In genomic region chr22:36236338-36237319, GRCh38 we compare ENCODE assay signal across 12 cellular contexts. TPM values are rescaled to one million over a fixed set of nuclear protein-coding genes. Genes with fewer than 3 reads are reported as not detected.
DNase-seq lines count a peak whose midpoint lies in the region; ATAC-seq, FAIRE-seq and TF ChIP-seq lines count a peak whose summit lies in the region.
"Had no signal": no experiment of that assay in that cellular context is flagged by ENCODE, and none has a peak within 500 bp of the region (broad histone marks: within the 10 kb centered on the region; RNA-seq: fewer than 3 reads in every experiment).

No MANE protein-coding gene starts in this region.

- ATAC-seq in esophagus mucosa: peak; percentile 57

- no peaks in the 10 kb centered on the region for H3K27me3 Mint-ChIP-seq in Calu3 (ENCODE audit: unreplicated experiment)

- peaks cover 30% of the 10 kb centered on the region for H3K4me1 ChIP-seq in rectal smooth muscle tissue (ENCODE audit: control insufficient read depth, insufficient read depth, low read length)

- H3K4me3 Mint-ChIP-seq in Calu3 (ENCODE audit: low read depth, unreplicated experiment): peak overlapping the region; percentile 97

- peak overlapping the region; percentile 80 for H3K4me3 ChIP-seq in rectal smooth muscle tissue (ENCODE audit: low read length)

- BruUV-seq in Calu3 (replicated peaks; lab: Mats Ljungman, UMichigan): no TSS peak

- DNase-seq in Calu3 (no peak), AG08395 (ENCODE audit: low spot score) (no peak), urothelium cell line (ENCODE audit: low spot score) (no peak), NOMO-1 (lab: John Stamatoyannopoulos, UW; ENCODE audit: unreplicated experiment in 2 of 2) (no peak), RPMI8226 (no peak)
- DNase-seq: activated CD4-positive, alpha-beta T cell treated with anti-CD3 and anti-CD28 coated beads, Interleukin-2, amount 50 U/mL, for 4 hours; effector CD8-positive, alpha-beta T cell; kidney glomerular epithelial cell; stimulated activated CD4-positive, alpha-beta T cell treated with anti-CD3 and anti-CD28 coated beads, Interleukin-15, amount 100 ng/mL, for 24 hours had no signal

- TF ChIP-seq CTCF in Calu3 (IDR thresholded peaks at IDR 0.05; ENCODE audit: unreplicated experiment) (no peak), VCaP (conservative IDR thresholded peaks at IDR 0.05) (no peak)

- H3K9ac ChIP-seq in rectal smooth muscle tissue (ENCODE audit: low read length): no peak overlapping the region

- H3K9me3 Mint-ChIP-seq in Calu3 (ENCODE audit: low read depth, unreplicated experiment): no peaks in the 10 kb centered on the region

- H3K36me3 ChIP-seq in rectal smooth muscle tissue (ENCODE audit: control insufficient read depth, insufficient read depth, low read length): peaks cover 11% of the 10 kb centered on the region

- intact Hi-C loops in Calu3 (cut with micrococcal nuclease; ENCODE audit: unreplicated experiment): no loop called here

- H3K27me3 ChIP-seq in rectal smooth muscle tissue (ENCODE audit: control insufficient read depth, insufficient read depth, low read length): no peaks in the 10 kb centered on the region

- H3K4me1 Mint-ChIP-seq in Calu3 (ENCODE audit: low read depth, unreplicated experiment): peaks cover 60% of the 10 kb centered on the region

- H3K27ac Mint-ChIP-seq in Calu3 (ENCODE audit: unreplicated experiment): peak overlapping the region; percentile 8

- peaks cover 67% of the 10 kb centered on the region for H3K36me3 Mint-ChIP-seq in Calu3 (ENCODE audit: insufficient read depth, unreplicated experiment)

- peak overlapping the region; percentile 84; the same call in 1 of the 2 replicates for H3K27ac ChIP-seq in VCaP
- H3K27ac ChIP-seq in rectal smooth muscle tissue (ENCODE audit: low read depth, low read length): peak overlapping the region; percentile 95

- FAIRE-seq in urothelium cell line (lab: Jason Lieb, UNC): no peak

- CTCF ChIA-PET in Calu3 (lab: Charles Lee): interaction anchor here (0.6 to 4.3 kb wide), 4 partner anchors 8 to 647 kb away, joined by 3 to 63 read pairs (median 4); partner anchors contain the start of gene APOL1

RNA-seq across cellular contexts. Expression of gene APOL2, which starts 2.7 kb away (rescaled TPM):
- total RNA-seq in Calu3 (2022) (90.1 and 154 TPM in 2 replicates), esophagus mucosa (10.8 TPM)

RNA-seq across cellular contexts. Expression of gene APOL1, which starts 16.3 kb away (rescaled TPM):
- total RNA-seq in Calu3 (2022) (313 and 501 TPM in 2 replicates), esophagus mucosa (19.0 TPM)

RNA-seq across cellular contexts. Expression of gene APOL4, which starts 35.0 kb away (rescaled TPM):
- total RNA-seq in Calu3 (2022): 1.5 and 4.3 TPM in 2 replicates
- total RNA-seq in esophagus mucosa: 3.5 TPM

Comparison
In these comparisons a context has a peak if more than half of its experiments do, and no peak if none do; other contexts are left out.
1. RNA of gene APOL1, which starts 16.3 kb away (total RNA-seq): 313 to 501 TPM in Calu3; 19.0 TPM in esophagus mucosa (single experiment); every median in the first group is over 10 times any median in the second.